Comparison of ENCODE assay signal across 11 cellular contexts in genomic region chr7:23184291-23184690, GRCh38. TPM values are rescaled to one million over a fixed set of nuclear protein-coding genes. Genes with fewer than 3 reads are reported as not detected.
DNase-seq lines count a peak whose midpoint lies in the region; ATAC-seq and TF ChIP-seq lines count a peak whose summit lies in the region.
"Had no signal": no experiment of that assay in that cellular context is flagged by ENCODE, and none has a peak within 500 bp of the region (broad histone marks: within the 10 kb centered on the region; RNA-seq: fewer than 3 reads in every experiment).

No MANE protein-coding gene starts in this region.

- TF ChIP-seq POLR2A in suprapubic skin (IDR thresholded peaks at IDR 0.05) = no peak

- peak overlapping the region in 5 of 8 donors; percentile 41 to 73 (median 60) for H3K4me3 Mint-ChIP-seq in CD4-positive, alpha-beta memory T cell
- H3K4me3 Mint-ChIP-seq in H9 (peak overlapping the region; percentile 64 to 83; a peak in 4 of 5 replicates), mesothelial cell of epicardium (peak overlapping the region; percentile 51)
- peak overlapping the region; percentile 92 for H3K4me3 Mint-ChIP-seq in activated CD8-positive, alpha-beta T cell treated with anti-CD3 and anti-CD28 coated beads, Interleukin-2, amount 10 ng/mL, durations not matched to agents 7 days and 5 days

- H3K9ac ChIP-seq in H9 (ENCODE audit: extremely low read depth, insufficient read length, low read length) = no peak overlapping the region

- no peaks in the 10 kb centered on the region for H3K27me3 ChIP-seq in CD4-positive, alpha-beta memory T cell (ENCODE audit: insufficient read depth, low read length)
- H3K27me3 ChIP-seq in H9 (ENCODE audit: insufficient read depth, low read length) = no peaks in the 10 kb centered on the region
- H3K27me3 ChIP-seq in suprapubic skin = no peaks in the 10 kb centered on the region
- H3K27me3 ChIP-seq: thyroid gland had no signal

- H3K9me3 ChIP-seq in CD4-positive, alpha-beta memory T cell (ENCODE audit: control insufficient read depth in 1 of 2, low read length in 2 of 2) = no peaks in the 10 kb centered on the region
- H3K9me3 ChIP-seq in H9 (ENCODE audit: control insufficient read depth, low read depth, low read length) = no peaks in the 10 kb centered on the region
- no peaks in the 10 kb centered on the region for H3K9me3 ChIP-seq in suprapubic skin
- H3K9me3 ChIP-seq: thyroid gland had no signal

- peaks cover 0 to 3% (median 0%) of the 10 kb centered on the region in 8 donors for H3K9me3 Mint-ChIP-seq in CD4-positive, alpha-beta memory T cell
- H3K9me3 Mint-ChIP-seq in H9 = no peaks in the 10 kb centered on the region; a peak in 1 of 5 replicates
- H3K9me3 Mint-ChIP-seq in activated CD8-positive, alpha-beta T cell treated with anti-CD3 and anti-CD28 coated beads, Interleukin-2, amount 10 ng/mL, durations not matched to agents 7 days and 5 days (ENCODE audit: insufficient read depth) = no peaks in the 10 kb centered on the region
- no peaks in the 10 kb centered on the region for H3K9me3 Mint-ChIP-seq in mesothelial cell of epicardium

- H3K23me2 ChIP-seq in H9 (ENCODE audit: insufficient read length, low read depth, low read length, poor library complexity, severe bottlenecking) = no peaks in the 10 kb centered on the region

- H2AFZ ChIP-seq in H9 (ENCODE audit: low read length) = no peak overlapping the region

- no peaks in the 10 kb centered on the region for H3K27me3 Mint-ChIP-seq in CD4-positive, alpha-beta memory T cell
- H3K27me3 Mint-ChIP-seq in H9 (ENCODE audit: low read depth) = no peaks in the 10 kb centered on the region
- H3K27me3 Mint-ChIP-seq in activated CD8-positive, alpha-beta T cell treated with anti-CD3 and anti-CD28 coated beads, Interleukin-2, amount 10 ng/mL, durations not matched to agents 7 days and 5 days (ENCODE audit: low read depth) = no peaks in the 10 kb centered on the region
- H3K27me3 Mint-ChIP-seq in mesothelial cell of epicardium (ENCODE audit: low read depth) = no peaks in the 10 kb centered on the region

- no peak for ATAC-seq in activated CD8-positive, alpha-beta T cell treated with anti-CD3 and anti-CD28 coated beads, Interleukin-2, amount 10 ng/mL, durations not matched to agents 7 days and 5 days
- ATAC-seq in HG03521 (IDR thresholded peaks at IDR 0.05; ENCODE audit: unreplicated experiment) = no peak
- ATAC-seq: activated CD4-positive, CD25-positive, alpha-beta regulatory T cell treated with anti-CD3 and anti-CD28 coated beads, Interleukin-2, amount 50 U/mL, for 24 hours had no signal

- no peak overlapping the region for H3K27ac ChIP-seq in CD4-positive, alpha-beta memory T cell (ENCODE audit: low read depth, low read length)
- H3K27ac ChIP-seq in H9 (ENCODE audit: insufficient read length, low read depth, low read length) = no peak overlapping the region
- no peak overlapping the region for H3K27ac ChIP-seq in suprapubic skin
- H3K27ac ChIP-seq: thyroid gland had no signal

- DNase-seq in CD4-positive, alpha-beta memory T cell = no peak
- DNase-seq in H9 = no peak
- DNase-seq in activated CD8-positive, alpha-beta T cell treated with anti-CD3 and anti-CD28 coated beads, Interleukin-2, amount 10 ng/mL, durations not matched to agents 7 days and 5 days = no peak
- no peak for DNase-seq in mesothelial cell of epicardium (ENCODE audit: low spot score in 2 of 2, unreplicated experiment in 2 of 2)
- no peak for DNase-seq in HPDE6-E6E7 (ENCODE audit: extremely low spot score)
- no peak for DNase-seq in NOMO-1 (lab: John Stamatoyannopoulos, UW; ENCODE audit: unreplicated experiment in 2 of 2)
- DNase-seq in suprapubic skin (ENCODE audit: low spot score in 2 of 2) = no peak
- DNase-seq: NCI-H774 had no signal

- H3K18ac ChIP-seq in H9 (ENCODE audit: insufficient read length, low read depth, low read length) = no peak overlapping the region

- no peak overlapping the region for H3K4ac ChIP-seq in H9 (ENCODE audit: low read depth, low read length)

- peaks cover 7% of the 10 kb centered on the region; the same call in 1 of the 2 replicates for H3K79me2 ChIP-seq in H9 (ENCODE audit: insufficient read depth, low read length)

- H3K79me1 ChIP-seq in H9 (ENCODE audit: insufficient read depth, low read depth, low read length, poor library complexity, severe bottlenecking) = peaks cover 3% of the 10 kb centered on the region

- peaks cover 26 to 48% (median 28%) of the 10 kb centered on the region in 4 donors for H3K4me1 Mint-ChIP-seq in CD4-positive, alpha-beta memory T cell
- peaks cover 20 to 23% of the 10 kb centered on the region in 2 experiments for H3K4me1 Mint-ChIP-seq in H9
- peaks cover 39% of the 10 kb centered on the region for H3K4me1 Mint-ChIP-seq in activated CD8-positive, alpha-beta T cell treated with anti-CD3 and anti-CD28 coated beads, Interleukin-2, amount 10 ng/mL, durations not matched to agents 7 days and 5 days (ENCODE audit: low read depth)
- peaks cover 22% of the 10 kb centered on the region for H3K4me1 Mint-ChIP-seq in mesothelial cell of epicardium

- peak overlapping the region in 5 of 7 donors; percentile 6 to 96 (median 53) for H3K27ac Mint-ChIP-seq in CD4-positive, alpha-beta memory T cell
- no peak overlapping the region for H3K27ac Mint-ChIP-seq in H9
- peak overlapping the region; percentile 52 for H3K27ac Mint-ChIP-seq in activated CD8-positive, alpha-beta T cell treated with anti-CD3 and anti-CD28 coated beads, Interleukin-2, amount 10 ng/mL, durations not matched to agents 7 days and 5 days
- peak overlapping the region; percentile 67 for H3K27ac Mint-ChIP-seq in mesothelial cell of epicardium

- WGBS in H9 (ENCODE audit: extremely low coverage, insufficient read length, low lambda C conversion rate) = no CpG with 5 or more reads among the region's 1 CpG
- WGBS in suprapubic skin = 65% methylated on average over 1 of the region's 1 CpG

- no peak for TF ChIP-seq EP300 in suprapubic skin (IDR thresholded peaks at IDR 0.05)

- H3K14ac ChIP-seq in H9 (ENCODE audit: insufficient read depth, low read length) = no peak overlapping the region

- peaks cover 38% of the 10 kb centered on the region for H3K4me1 ChIP-seq in CD4-positive, alpha-beta memory T cell (ENCODE audit: insufficient read depth, low read length)
- H3K4me1 ChIP-seq in H9 (ENCODE audit: insufficient read depth, low read length) (no peaks in the 10 kb centered on the region; the same call in 1 of the 2 replicates), suprapubic skin (peaks cover 33% of the 10 kb centered on the region)

- no peak overlapping the region for H4K8ac ChIP-seq in H9 (replicated peaks; ENCODE audit: insufficient read length, low read depth, low read length)

- H4K20me1 ChIP-seq in H9 (ENCODE audit: control insufficient read depth, insufficient read depth, insufficient read length) = no peaks in the 10 kb centered on the region

- H4K91ac ChIP-seq in H9 (ENCODE audit: insufficient read length, low read depth, low read length) = no peak overlapping the region

- no peak overlapping the region for H2BK15ac ChIP-seq in H9 (ENCODE audit: low read depth, low read length)

- no peak overlapping the region for H2BK20ac ChIP-seq in H9 (ENCODE audit: low read depth, low read length, poor library complexity, severe bottlenecking)

- CTCF ChIA-PET in CD4-positive, alpha-beta memory T cell (lab: Charles Lee; ENCODE audit: partially characterized antibody) = no interaction called here
- CTCF ChIA-PET in activated CD8-positive, alpha-beta T cell treated with anti-CD3 and anti-CD28 coated beads, Interleukin-2, amount 10 ng/mL, durations not matched to agents 7 days and 5 days (lab: Charles Lee) = interaction anchor here (0.6 to 1.7 kb wide), 3 partner anchors 67 to 98 kb away, joined by 3 to 7 read pairs (median 3); no protein-coding TSS in a partner anchor

- no peak overlapping the region for H2AK5ac ChIP-seq in H9 (ENCODE audit: insufficient read length, low read length)

- H3K36me3 Mint-ChIP-seq in CD4-positive, alpha-beta memory T cell = peaks cover 6 to 30% of the 10 kb centered on the region in 2 donors
- H3K36me3 Mint-ChIP-seq in H9 (ENCODE audit: insufficient read depth in 1 of 3, low read depth in 3 of 3) (peaks cover 14 to 48% (median 39%) of the 10 kb centered on the region in 3 experiments; a peak in 6 of 7 replicates), mesothelial cell of epicardium (peaks cover 8% of the 10 kb centered on the region)
- H3K36me3 Mint-ChIP-seq in activated CD8-positive, alpha-beta T cell treated with anti-CD3 and anti-CD28 coated beads, Interleukin-2, amount 10 ng/mL, durations not matched to agents 7 days and 5 days (ENCODE audit: low read depth) = peaks cover 38% of the 10 kb centered on the region

- no peak overlapping the region for H3T11ph ChIP-seq in H9 (ENCODE audit: low read length)

- intact Hi-C loops in CD4-positive, alpha-beta memory T cell (cut with micrococcal nuclease) = loop anchor here (5.0 kb wide), 1 partner anchor 348 kb away; the partner anchor contains the start of gene TRA2A

- no peak overlapping the region for H3K4me2 ChIP-seq in H9 (ENCODE audit: insufficient read depth, insufficient read length, low read length)

- H3K4me3 ChIP-seq in CD4-positive, alpha-beta memory T cell (ENCODE audit: low read length in 2 of 2) = no peak overlapping the region
- H3K4me3 ChIP-seq in suprapubic skin = no peak overlapping the region
- H3K4me3 ChIP-seq: thyroid gland had no signal

- peaks cover 15% of the 10 kb centered on the region for H3K36me3 ChIP-seq in CD4-positive, alpha-beta memory T cell (ENCODE audit: insufficient read depth, low read length)
- peaks cover 7% of the 10 kb centered on the region for H3K36me3 ChIP-seq in suprapubic skin

- no peak overlapping the region for H2BK120ac ChIP-seq in H9 (ENCODE audit: low read depth, low read length, poor library complexity, severe bottlenecking)

- H3K56ac ChIP-seq in H9 (ENCODE audit: insufficient read length, low read depth, low read length) = no peak overlapping the region

- H4K5ac ChIP-seq in H9 (ENCODE audit: insufficient read length, low read depth, low read length) = no peak overlapping the region

- no peak for TF ChIP-seq CTCF in H9 (conservative IDR thresholded peaks at IDR 0.05)
- TF ChIP-seq CTCF in mesothelial cell of epicardium (IDR thresholded peaks at IDR 0.05; ENCODE audit: unreplicated experiment) = no peak
- TF ChIP-seq CTCF in suprapubic skin (IDR thresholded peaks at IDR 0.05) = no peak

- H2BK5ac ChIP-seq in H9 (ENCODE audit: insufficient read length, low read length) = no peak overlapping the region

- POLR2A ChIA-PET in CD4-positive, alpha-beta memory T cell (lab: Charles Lee; ENCODE audit: partially characterized antibody) = interaction anchor here (1.4 kb wide), 1 partner anchor 78 kb away, joined by 3 read pairs; no protein-coding TSS in a partner anchor
- POLR2A ChIA-PET in activated CD8-positive, alpha-beta T cell treated with anti-CD3 and anti-CD28 coated beads, Interleukin-2, amount 10 ng/mL, durations not matched to agents 7 days and 5 days (lab: Charles Lee) = no interaction called here

- H2BK12ac ChIP-seq in H9 (ENCODE audit: insufficient read length, low read depth, low read length) = no peak overlapping the region

- H3K23ac ChIP-seq in H9 (ENCODE audit: insufficient read length, low read depth, low read length) = no peak overlapping the region

RNA-seq across cellular contexts. Expression of gene NUP42, which starts 2.4 kb away (rescaled TPM):
- 10 to 100 TPM; 33.3 to 37.8 TPM for total RNA-seq in CD4-positive, alpha-beta memory T cell
- 10 to 100 TPM; 39.1 to 40.8 TPM for polyA plus RNA-seq in CD4-positive, alpha-beta memory T cell
- 34.9 and 36.5 TPM in 2 replicates for total RNA-seq in H9 (2021)
- total RNA-seq in activated CD8-positive, alpha-beta T cell treated with anti-CD3 and anti-CD28 coated beads, Interleukin-2, amount 10 ng/mL, durations not matched to agents 7 days and 5 days = 10 to 100 TPM; 38.2 to 39.7 TPM
- total RNA-seq in mesothelial cell of epicardium = 44.1 to 48.5 TPM (median 45.8 TPM) in 3 replicates
- total RNA-seq in suprapubic skin = 10 to 100 TPM; 34.4 to 46.6 (median 38.0) TPM

Comparison
In these comparisons a context has a peak if more than half of its experiments do, and no peak if none do; other contexts are left out.
1. H3K27ac Mint-ChIP-seq: peak in CD4-positive, alpha-beta memory T cell (5 of 7), activated CD8-positive, alpha-beta T cell treated with anti-CD3 and anti-CD28 coated beads, Interleukin-2, amount 10 ng/mL, durations not matched to agents 7 days and 5 days (single experiment) and mesothelial cell of epicardium (single experiment); none in H9 (0 of 3).
2. Peak in every context shown above with its lines, with median percentiles within 50 percentile points of each other: H3K4me3 Mint-ChIP-seq.